1 cellular context compared by ENCODE assay signal in genomic region chr2:46847185-46847710, GRCh38.
TF ChIP-seq lines count a peak whose summit lies in the region.

No MANE protein-coding gene starts in this region.

TF ChIP-seq in HEK293, 187 proteins besides CTCF, POLR2A, EP300 and RAD21 (continued from another document):
- TF ChIP-seq ZNF692 (tag by site-specific recombination; IDR thresholded peaks at IDR 0.05) = 0 out of 2 replicates have a peak, but pooled peaks have one; percentile 32
- TF ChIP-seq ZNF600 (tag by site-specific recombination; IDR thresholded peaks at IDR 0.05) = peak; percentile 51; the same call in 1 of the 2 replicates
- 0 out of 2 replicates have a peak, but pooled peaks have one; percentile 40 for TF ChIP-seq PRDM6 (tag by site-specific recombination; IDR thresholded peaks at IDR 0.05)
